8 cellular contexts compared by ENCODE assay signal in genomic region chr9:85741112-85741874, GRCh38. TPM values are rescaled to one million over a fixed set of nuclear protein-coding genes. Genes with fewer than 3 reads are reported as not detected.
DNase-seq lines count a peak whose midpoint lies in the region; ATAC-seq, FAIRE-seq and TF ChIP-seq lines count a peak whose summit lies in the region.

No MANE protein-coding gene starts in this region.

- FAIRE-seq in D721Med (lab: Jason Lieb, UNC) = no peak

- peak; percentile 61 for DNase-seq in NCI-H146 (lab: John Stamatoyannopoulos, UW)
- peak in 2 of 3 experiments; percentile 25 for DNase-seq in activated CD8-positive, alpha-beta memory T cell treated with anti-CD3 and anti-CD28 coated beads for 48 hours (ENCODE audit: low read depth in 2 of 3, low spot score in 2 of 3)
- peak; percentile 24 for DNase-seq in epidermal melanocyte (ENCODE audit: insufficient read length, low spot score)
- peak; percentile 8 for DNase-seq in myocyte (ENCODE audit: low read depth)
- DNase-seq in stimulated activated naive CD4-positive, alpha-beta T cell treated with Interleukin-2 at 50 U/mL for 16 hours (lab: John Stamatoyannopoulos, UW) = peak; percentile 56
- no peak for DNase-seq in D721Med (ENCODE audit: insufficient read length, low spot score)

- no peak for TF ChIP-seq CTCF in D721Med (IDR thresholded peaks at IDR 0.05; ENCODE audit: insufficient read depth, missing control alignments)

- ATAC-seq in GM18502 (IDR thresholded peaks at IDR 0.05; ENCODE audit: poor library complexity, unreplicated experiment) (peak; percentile 58), HG02588 (IDR thresholded peaks at IDR 0.05; ENCODE audit: unreplicated experiment) (peak; percentile 42)

RNA-seq across cellular contexts. Expression of gene AGTPBP1, which starts 0.5 kb away (rescaled TPM):
- 4.0 and 6.2 TPM in 2 replicates for total RNA-seq in myocyte
- 1.3 TPM for polyA plus RNA-seq in myocyte (2012)
